In the genomic region with DNA sequence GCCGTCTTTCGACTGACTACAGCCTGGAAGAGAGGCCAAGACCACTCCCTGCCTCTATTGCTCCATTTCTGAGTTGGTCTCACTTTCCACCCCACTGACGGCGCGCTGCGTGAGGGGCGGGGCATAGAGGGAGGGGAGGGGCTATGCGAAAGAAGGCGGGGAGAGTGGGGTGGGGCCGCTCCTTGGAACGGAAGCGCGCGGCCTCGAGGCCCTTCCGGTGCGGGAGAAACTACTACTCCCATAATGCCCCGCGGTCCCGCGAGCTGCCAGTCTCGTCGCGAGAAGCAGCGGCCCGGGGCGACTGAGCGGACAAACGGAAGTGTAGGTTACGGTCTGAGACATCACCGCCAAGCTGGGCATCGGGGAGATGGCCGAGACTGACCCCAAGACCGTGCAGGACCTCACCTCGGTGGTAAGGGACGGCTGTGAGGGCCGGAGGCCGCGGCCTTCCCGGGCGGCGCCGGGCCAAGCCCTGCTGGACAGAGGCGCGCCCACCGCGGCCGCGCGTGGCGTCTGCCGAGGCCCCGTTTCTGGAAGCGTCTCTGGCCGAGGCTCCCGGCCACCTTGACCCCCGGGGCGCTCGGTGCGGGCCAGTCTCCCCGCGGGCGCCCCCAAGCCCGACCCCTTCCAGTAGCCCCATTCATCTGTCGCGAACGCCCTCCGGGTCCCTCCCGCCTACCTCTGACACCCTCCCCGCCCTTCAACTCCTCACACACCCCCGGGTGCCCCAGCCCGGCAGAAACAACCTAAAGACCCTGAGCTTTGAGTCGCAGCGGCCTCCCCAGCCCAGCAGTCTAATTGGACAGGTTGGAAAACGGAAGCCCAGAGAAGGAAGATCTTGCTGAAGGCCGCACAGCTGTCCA, we compare ENCODE assay signal across 1 cellular context.
TF ChIP-seq lines count a peak whose summit lies in the region.

Gene HSBP1, plus strand, starts transcription at position 269 of the 863 bp plus-strand sequence. Its CDS starts 99 bp downstream, at position 368.

TF ChIP-seq in K562, 482 proteins besides CTCF, POLR2A, EP300 and RAD21 (continued from another document and continues in another):
- TF ChIP-seq ZNF518B (CRISPR knock-in tag; IDR thresholded peaks at IDR 0.05) (no peak), ARID4B (CRISPR knock-in tag; IDR thresholded peaks at IDR 0.05) (peak; percentile 85), KLF10 (CRISPR knock-in tag; IDR thresholded peaks at IDR 0.05) (no peak), VEZF1 (CRISPR knock-in tag; IDR thresholded peaks at IDR 0.05) (peak; percentile 80), ZNF717 (CRISPR knock-in tag; IDR thresholded peaks at IDR 0.05) (no peak), ZNF133 (CRISPR knock-in tag; IDR thresholded peaks at IDR 0.05) (no peak), FOXK2 (conservative IDR thresholded peaks at IDR 0.05 in 1 of 2, IDR thresholded peaks at IDR 0.05 in 1 of 2; ENCODE audit: low read depth in 2 of 2) (no peak), PURB (CRISPR knock-in tag; IDR thresholded peaks at IDR 0.05; ENCODE audit: low read depth) (no peak), PHB (CRISPR knock-in tag; IDR thresholded peaks at IDR 0.05) (no peak), TAF1 (IDR thresholded peaks at IDR 0.05; ENCODE audit: control insufficient read depth, extremely low read depth, insufficient read depth, low read length, severe bottlenecking) (peak; percentile 60), CCNT2 (IDR thresholded peaks at IDR 0.05; ENCODE audit: borderline replicate concordance, extremely low read depth, insufficient read length, low read depth, low read length) (peak; percentile 75), NFIC (IDR thresholded peaks at IDR 0.05) (peak; percentile 68), XRCC5 (IDR thresholded peaks at IDR 0.05; ENCODE audit: low read depth, low read length) (0 out of 2 replicates have a peak, but pooled peaks have one; percentile 7), DMBX1 (CRISPR knock-in tag; IDR thresholded peaks at IDR 0.05; ENCODE audit: borderline replicate concordance) (0 out of 2 replicates have a peak, but pooled peaks have one; percentile 12), PHF20 (IDR thresholded peaks at IDR 0.05; ENCODE audit: partially characterized antibody) (peak; percentile 73), HCFC1 (IDR thresholded peaks at IDR 0.05; ENCODE audit: low read depth, low read length) (peak; percentile 94), CHD1 (IDR thresholded peaks at IDR 0.05; ENCODE audit: low read length) (no peak), RBM14 (IDR thresholded peaks at IDR 0.05; ENCODE audit: borderline replicate concordance, insufficient read depth, low read depth, low read length) (no peak), POLR2AphosphoS2 (IDR thresholded peaks at IDR 0.05; ENCODE audit: low read length) (peak; percentile 66; the same call in 1 of the 2 replicates), SIX5 (IDR thresholded peaks at IDR 0.05; ENCODE audit: borderline replicate concordance in 1 of 2, insufficient read depth in 1 of 2, low read depth in 1 of 2, low read length in 2 of 2) (peak; percentile 75 to 81), ATF1 (CRISPR knock-in tag; IDR thresholded peaks at IDR 0.05) (no peak), ATF1 (tag; IDR thresholded peaks at IDR 0.05) (peak; percentile 63), ZNF395 (CRISPR knock-in tag; IDR thresholded peaks at IDR 0.05) (no peak), ZFPM2 (CRISPR knock-in tag; IDR thresholded peaks at IDR 0.05) (no peak), TCF7 (IDR thresholded peaks at IDR 0.05; ENCODE audit: borderline replicate concordance) (no peak), MAFF (IDR thresholded peaks at IDR 0.05; ENCODE audit: low read length) (no peak; the same call in 1 of the 2 replicates), TCF3 (CRISPR knock-in tag; IDR thresholded peaks at IDR 0.05) (no peak), SIN3A (IDR thresholded peaks at IDR 0.05; ENCODE audit: borderline replicate concordance in 2 of 2, control insufficient read depth in 1 of 2, low read depth in 2 of 2, low read length in 2 of 2) (peak; percentile 84 to 90; a peak in 2 of 4 replicates), ADNP (tag; IDR thresholded peaks at IDR 0.05) (no peak), SIN3B (IDR thresholded peaks at IDR 0.05; ENCODE audit: low read depth) (peak; percentile 72; the same call in 1 of the 2 replicates), ELF4 (CRISPR knock-in tag; IDR thresholded peaks at IDR 0.05) (no peak), TCF7L2 (IDR thresholded peaks at IDR 0.05; ENCODE audit: low read depth, low read length) (no peak), RBBP5 (IDR thresholded peaks at IDR 0.05; ENCODE audit: borderline replicate concordance, insufficient read depth, low read length, poor library complexity, severe bottlenecking) (peak; percentile 96), CXXC5 (CRISPR knock-in tag; IDR thresholded peaks at IDR 0.05) (peak; percentile 81), DNMT1 (IDR thresholded peaks at IDR 0.05) (no peak), MAFK (IDR thresholded peaks at IDR 0.05; ENCODE audit: low read length) (no peak)
- TF ChIP-seq, protein P1, sequence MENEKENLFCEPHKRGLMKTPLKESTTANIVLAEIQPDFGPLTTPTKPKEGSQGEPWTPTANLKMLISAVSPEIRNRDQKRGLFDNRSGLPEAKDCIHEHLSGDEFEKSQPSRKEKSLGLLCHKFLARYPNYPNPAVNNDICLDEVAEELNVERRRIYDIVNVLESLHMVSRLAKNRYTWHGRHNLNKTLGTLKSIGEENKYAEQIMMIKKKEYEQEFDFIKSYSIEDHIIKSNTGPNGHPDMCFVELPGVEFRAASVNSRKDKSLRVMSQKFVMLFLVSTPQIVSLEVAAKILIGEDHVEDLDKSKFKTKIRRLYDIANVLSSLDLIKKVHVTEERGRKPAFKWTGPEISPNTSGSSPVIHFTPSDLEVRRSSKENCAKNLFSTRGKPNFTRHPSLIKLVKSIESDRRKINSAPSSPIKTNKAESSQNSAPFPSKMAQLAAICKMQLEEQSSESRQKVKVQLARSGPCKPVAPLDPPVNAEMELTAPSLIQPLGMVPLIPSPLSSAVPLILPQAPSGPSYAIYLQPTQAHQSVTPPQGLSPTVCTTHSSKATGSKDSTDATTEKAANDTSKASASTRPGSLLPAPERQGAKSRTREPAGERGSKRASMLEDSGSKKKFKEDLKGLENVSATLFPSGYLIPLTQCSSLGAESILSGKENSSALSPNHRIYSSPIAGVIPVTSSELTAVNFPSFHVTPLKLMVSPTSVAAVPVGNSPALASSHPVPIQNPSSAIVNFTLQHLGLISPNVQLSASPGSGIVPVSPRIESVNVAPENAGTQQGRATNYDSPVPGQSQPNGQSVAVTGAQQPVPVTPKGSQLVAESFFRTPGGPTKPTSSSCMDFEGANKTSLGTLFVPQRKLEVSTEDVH (IDR thresholded peaks at IDR 0.05; ENCODE audit: low read depth, partially characterized antibody): peak; percentile 49
- TF ChIP-seq, protein P2, sequence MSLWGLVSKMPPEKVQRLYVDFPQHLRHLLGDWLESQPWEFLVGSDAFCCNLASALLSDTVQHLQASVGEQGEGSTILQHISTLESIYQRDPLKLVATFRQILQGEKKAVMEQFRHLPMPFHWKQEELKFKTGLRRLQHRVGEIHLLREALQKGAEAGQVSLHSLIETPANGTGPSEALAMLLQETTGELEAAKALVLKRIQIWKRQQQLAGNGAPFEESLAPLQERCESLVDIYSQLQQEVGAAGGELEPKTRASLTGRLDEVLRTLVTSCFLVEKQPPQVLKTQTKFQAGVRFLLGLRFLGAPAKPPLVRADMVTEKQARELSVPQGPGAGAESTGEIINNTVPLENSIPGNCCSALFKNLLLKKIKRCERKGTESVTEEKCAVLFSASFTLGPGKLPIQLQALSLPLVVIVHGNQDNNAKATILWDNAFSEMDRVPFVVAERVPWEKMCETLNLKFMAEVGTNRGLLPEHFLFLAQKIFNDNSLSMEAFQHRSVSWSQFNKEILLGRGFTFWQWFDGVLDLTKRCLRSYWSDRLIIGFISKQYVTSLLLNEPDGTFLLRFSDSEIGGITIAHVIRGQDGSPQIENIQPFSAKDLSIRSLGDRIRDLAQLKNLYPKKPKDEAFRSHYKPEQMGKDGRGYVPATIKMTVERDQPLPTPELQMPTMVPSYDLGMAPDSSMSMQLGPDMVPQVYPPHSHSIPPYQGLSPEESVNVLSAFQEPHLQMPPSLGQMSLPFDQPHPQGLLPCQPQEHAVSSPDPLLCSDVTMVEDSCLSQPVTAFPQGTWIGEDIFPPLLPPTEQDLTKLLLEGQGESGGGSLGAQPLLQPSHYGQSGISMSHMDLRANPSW (CRISPR knock-in tag; IDR thresholded peaks at IDR 0.05): no peak
- TF ChIP-seq, protein P3, sequence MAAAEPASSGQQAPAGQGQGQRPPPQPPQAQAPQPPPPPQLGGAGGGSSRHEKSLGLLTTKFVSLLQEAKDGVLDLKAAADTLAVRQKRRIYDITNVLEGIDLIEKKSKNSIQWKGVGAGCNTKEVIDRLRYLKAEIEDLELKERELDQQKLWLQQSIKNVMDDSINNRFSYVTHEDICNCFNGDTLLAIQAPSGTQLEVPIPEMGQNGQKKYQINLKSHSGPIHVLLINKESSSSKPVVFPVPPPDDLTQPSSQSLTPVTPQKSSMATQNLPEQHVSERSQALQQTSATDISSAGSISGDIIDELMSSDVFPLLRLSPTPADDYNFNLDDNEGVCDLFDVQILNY (CRISPR knock-in tag; IDR thresholded peaks at IDR 0.05): no peak
- TF ChIP-seq, protein P4, sequence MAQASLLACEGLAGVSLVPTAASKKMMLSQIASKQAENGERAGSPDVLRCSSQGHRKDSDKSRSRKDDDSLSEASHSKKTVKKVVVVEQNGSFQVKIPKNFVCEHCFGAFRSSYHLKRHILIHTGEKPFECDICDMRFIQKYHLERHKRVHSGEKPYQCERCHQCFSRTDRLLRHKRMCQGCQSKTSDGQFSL (CRISPR knock-in tag; IDR thresholded peaks at IDR 0.05): no peak
- TF ChIP-seq, protein P4 (tag; IDR thresholded peaks at IDR 0.05): no peak
